ENCODE assay signal across 8 cellular contexts in the genomic region with DNA sequence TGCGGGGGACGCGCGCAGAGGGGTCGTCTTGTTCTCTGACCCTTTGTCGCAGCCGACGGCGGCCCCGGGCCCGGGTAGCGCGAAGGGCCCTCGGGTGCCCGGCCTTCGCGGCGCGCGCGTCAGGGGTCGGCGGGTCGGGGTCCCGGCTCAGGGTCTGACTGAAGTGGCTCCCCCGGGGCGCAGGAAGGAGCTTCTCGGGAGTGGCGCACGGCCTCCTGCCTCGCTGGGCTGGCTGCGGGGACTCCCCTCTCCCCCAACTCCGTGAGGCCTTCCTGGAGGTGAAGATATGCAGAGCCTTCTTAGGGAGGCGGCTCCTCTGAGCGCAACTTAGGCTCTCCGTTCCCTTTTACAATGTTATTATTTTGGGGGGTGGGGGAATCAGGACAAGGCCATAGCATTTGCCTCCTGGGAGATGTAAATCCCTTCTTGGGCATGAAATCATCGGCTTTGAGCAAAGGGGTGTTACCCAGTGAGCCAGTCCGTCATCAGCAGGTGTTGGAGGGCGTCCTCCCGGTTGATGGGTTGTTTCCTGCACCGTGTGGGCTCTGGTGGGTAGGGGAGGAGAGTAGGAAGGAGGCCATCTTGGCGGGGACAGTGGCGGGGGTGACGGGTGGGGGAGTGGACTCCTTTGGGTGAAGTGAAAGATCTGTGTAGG. TPM values are rescaled to one million over a fixed set of nuclear protein-coding genes. Genes with fewer than 3 reads are reported as not detected.
DNase-seq lines count a peak whose midpoint lies in the region; ATAC-seq and TF ChIP-seq lines count a peak whose summit lies in the region.

No MANE protein-coding gene starts in this region.

- peak overlapping the region; percentile 89 for H3K4me3 Mint-ChIP-seq in osteocyte (ENCODE audit: unreplicated experiment)

- peak overlapping the region; percentile 70 to 98 (median 85) for H3K4me3 ChIP-seq in transverse colon

- in situ Hi-C loops in transverse colon (cut with MboI; ENCODE audit: low pct_ligation_motif_present in 1 of 4, low pct_unique_long_range_greater_than_20kb in 1 of 4, low sequenced_read_pairs in 3 of 4) = loop anchor here in 2 of 4 donors (5.0 to 10.0 kb wide), 2 partner anchors 57 to 60 kb away; no protein-coding TSS in a partner anchor

- H3K9me3 Mint-ChIP-seq in osteocyte (ENCODE audit: unreplicated experiment) = no peaks in the 10 kb centered on the region

- H3K27ac ChIP-seq in transverse colon = peak overlapping the region; percentile 95 to 99 (median 98)

- DNase-seq in DMS153 treated with DMSO at 0.1 percent for 48 hours (lab: John Stamatoyannopoulos, UW; ENCODE audit: unreplicated experiment) = peak; percentile 9
- DNase-seq in HuH-7.5 (ENCODE audit: low spot score) = peak; percentile 56
- peak; percentile 67 for DNase-seq in activated naive CD4-positive, alpha-beta T cell treated with Interleukin-2 at 50 U/mL for 16 hours
- peak; percentile 77 for DNase-seq in glomerular visceral epithelial cell (ENCODE audit: extremely low spot score)
- DNase-seq in osteocyte (ENCODE audit: extremely low spot score, unreplicated experiment) = peak; percentile 86
- peak; percentile 66 for DNase-seq in transverse colon

- peak; percentile 27; the same call in 1 of the 2 replicates for TF ChIP-seq POLR2A in Raji (IDR thresholded peaks at IDR 0.05; ENCODE audit: insufficient read depth, low read depth, low read length)
- TF ChIP-seq POLR2A in transverse colon (IDR thresholded peaks at IDR 0.05) = no peak

- peaks cover 10 to 35% (median 29%) of the 10 kb centered on the region in 4 donors for H3K4me1 ChIP-seq in transverse colon

- H3K27me3 ChIP-seq in transverse colon = no peaks in the 10 kb centered on the region

- WGBS in transverse colon (ENCODE audit: low coverage in 1 of 2), 2 donors = 0% methylated on average over 43 of the region's 44 CpGs; no CpG with 5 or more reads in 1 of the 2 donors

- H3K36me3 Mint-ChIP-seq in osteocyte (ENCODE audit: unreplicated experiment) = no peaks in the 10 kb centered on the region

- no peaks in the 10 kb centered on the region for H3K36me3 ChIP-seq in transverse colon

- TF ChIP-seq EP300 in transverse colon (IDR thresholded peaks at IDR 0.05; ENCODE audit: low read depth) = no peak

- peak overlapping the region; percentile 87 for H3K27ac Mint-ChIP-seq in osteocyte (ENCODE audit: unreplicated experiment)

- no peaks in the 10 kb centered on the region for H3K27me3 Mint-ChIP-seq in osteocyte (ENCODE audit: unreplicated experiment)

- TF ChIP-seq CTCF in osteocyte (IDR thresholded peaks at IDR 0.05) = no peak
- TF ChIP-seq CTCF in transverse colon (IDR thresholded peaks at IDR 0.05) = no peak

- intact Hi-C loops in transverse colon (cut with DNase I; ENCODE audit: low total_unique reads) = loop anchor here (5.0 kb wide), 1 partner anchor 70 kb away; no protein-coding TSS in a partner anchor

- H3K9me3 ChIP-seq in transverse colon = no peaks in the 10 kb centered on the region

- peak; percentile 38 for ATAC-seq in GM21528 (IDR thresholded peaks at IDR 0.05; ENCODE audit: low FRiP score, unreplicated experiment)

- peaks cover 31% of the 10 kb centered on the region for H3K4me1 Mint-ChIP-seq in osteocyte (ENCODE audit: unreplicated experiment)

RNA-seq across cellular contexts. Expression of gene CDS2, which starts 0.5 kb away (rescaled TPM):
- total RNA-seq in osteocyte (42.5 and 43.2 TPM in 2 replicates), transverse colon (10 to 100 TPM; 26.9 to 60.1 (median 30.3) TPM)

RNA-seq across cellular contexts. Expression of gene PCNA, which starts 7.6 kb away (rescaled TPM):
- total RNA-seq in osteocyte = 63.4 and 65.6 TPM in 2 replicates
- 10 to 100 TPM; 18.3 to 56.7 (median 38.2) TPM for total RNA-seq in transverse colon

RNA-seq across cellular contexts. Expression of gene TMEM230, which starts 14.5 kb away (rescaled TPM):
- total RNA-seq in osteocyte = 97.4 and 101 TPM in 2 replicates
- total RNA-seq in transverse colon = 10 to 100 TPM; 10.1 to 83.4 (median 40.9) TPM

Comparison
In these comparisons a context has a peak if more than half of its experiments do, and no peak if none do; other contexts are left out.
1. Peak in every context shown above with its lines: DNase-seq, ATAC-seq, H3K4me3 ChIP-seq and H3K27ac ChIP-seq.
2. DNase-seq: peak in every context shown above with its lines; median percentile 86 in osteocyte; 77 in glomerular visceral epithelial cell; 67 in activated naive CD4-positive, alpha-beta T cell treated with Interleukin-2 at 50 U/mL for 16 hours; 66 in transverse colon; 56 in HuH-7.5; 9 in DMS153 treated with DMSO at 0.1 percent for 48 hours.